Comparison of ENCODE assay signal across 24 cellular contexts in the genomic region with DNA sequence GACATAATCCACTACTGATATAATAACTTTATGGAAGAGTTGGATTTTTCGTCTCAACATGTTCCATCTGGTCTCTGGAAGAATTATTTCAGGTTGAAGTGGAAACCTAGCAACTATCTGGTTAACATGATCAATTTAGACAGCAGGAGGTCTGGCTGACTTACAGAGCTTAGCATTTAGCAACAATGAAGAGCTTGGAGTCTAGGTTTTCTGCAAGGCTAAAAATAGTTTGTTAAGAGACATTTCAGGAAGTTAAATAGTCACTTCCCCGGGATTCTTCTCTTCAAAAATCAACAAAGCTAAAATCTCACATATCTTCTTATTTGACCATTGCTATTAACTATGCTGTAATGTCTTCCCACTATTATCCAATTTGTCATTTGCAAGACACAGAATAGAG.
DNase-seq lines count a peak whose midpoint lies in the region; ATAC-seq and TF ChIP-seq lines count a peak whose summit lies in the region.
"Had no signal": no experiment of that assay in that cellular context is flagged by ENCODE, and none has a peak within 500 bp of the region (broad histone marks: within the 10 kb centered on the region; RNA-seq: fewer than 3 reads in every experiment).

No MANE protein-coding gene starts in this region.

- H3K27me3 ChIP-seq in mammary epithelial cell (ENCODE audit: insufficient read depth, low read length) = no peaks in the 10 kb centered on the region
- H3K27me3 ChIP-seq: transverse colon had no signal

- peaks cover 18% of the 10 kb centered on the region for H3K4me1 Mint-ChIP-seq in MCF 10A (ENCODE audit: insufficient read depth, unreplicated experiment)

- ATAC-seq in SK-N-SH treated with all-trans-retinoic acid at 6 μM for 48 hours (peak; percentile 3; the same call in 1 of the 3 replicates), HG03045 (IDR thresholded peaks at IDR 0.05; ENCODE audit: unreplicated experiment) (no peak)
- ATAC-seq: CD8-positive, alpha-beta T cell; effector memory CD8-positive, alpha-beta T cell; HepG2; left colon; mucosa of descending colon; sciatic nerve had no signal

- WGBS in mammary epithelial cell (ENCODE audit: low coverage, missing lambda C conversion rate) = 84% methylated on average over 2 of the region's 2 CpGs

- DNase-seq in mammary epithelial cell (peak; percentile 17), MCF 10A (ENCODE audit: unreplicated experiment) (no peak), fibroblast of villous mesenchyme (ENCODE audit: low read depth) (peak; percentile 24), SW480 (ENCODE audit: low spot score) (no peak), amygdala (lab: John Stamatoyannopoulos, UW) (no peak)
- no peak for DNase-seq in activated CD4-positive, alpha-beta T cell treated with anti-CD3 and anti-CD28 coated beads for 48 hours
- DNase-seq: activated CD4-positive, CD25-positive, alpha-beta regulatory T cell treated with anti-CD3 and anti-CD28 coated beads, Interleukin-2, amount 50 U/mL, for 72 hours; CD8-positive, alpha-beta T cell; DND-41; effector memory CD8-positive, alpha-beta T cell; left colon; MM.1S; mucosa of descending colon; NCI-H2029 treated with DMSO at 0.1 percent for 48 hours; NCI-H510A treated with DMSO at 0.1 percent for 48 hours; OCI-M1; SIG-M5; stimulated activated CD4-positive, alpha-beta T cell treated with anti-CD3 and anti-CD28 coated beads, Interleukin-1b, Interleukin-23, amount 100 ng/mL, for 48 hours; transverse colon had no signal

- no peak overlapping the region for H3K9ac ChIP-seq in mammary epithelial cell (ENCODE audit: insufficient read depth, low read length)

- H3K4me3 Mint-ChIP-seq in MCF 10A (ENCODE audit: unreplicated experiment) = no peak overlapping the region
- H3K4me3 Mint-ChIP-seq: CD8-positive, alpha-beta T cell; effector memory CD8-positive, alpha-beta T cell; stimulated activated naive CD8-positive, alpha-beta T cell treated with anti-CD3 and anti-CD28 coated beads, Interleukin-15, Interleukin-2, amounts not matched to agents 100 ng/mL and 50 ng/mL, for 24 hours had no signal

- intact Hi-C loops in mammary epithelial cell (cut with micrococcal nuclease) (no loop called here), MCF 10A (cut with micrococcal nuclease) (no loop called here)

- H2AFZ ChIP-seq in mammary epithelial cell (ENCODE audit: low read depth, low read length) = peak overlapping the region; percentile 6

- BruUV-seq in mammary epithelial cell (replicated peaks; lab: Mats Ljungman, UMichigan) (no TSS peak), MCF 10A (replicated peaks; lab: Mats Ljungman, UMichigan) (no TSS peak)

- no peaks in the 10 kb centered on the region for H3K36me3 ChIP-seq in mammary epithelial cell (ENCODE audit: insufficient read depth, low read length)
- H3K36me3 ChIP-seq: transverse colon had no signal

- dilution Hi-C loops in mammary epithelial cell (cut with HindIII; ENCODE audit: low sequenced_read_pairs) = no loop called here

- peaks cover 36% of the 10 kb centered on the region for H3K4me1 ChIP-seq in mammary epithelial cell (ENCODE audit: insufficient read depth, low read length)
- H3K4me1 ChIP-seq: transverse colon had no signal

- H3K27ac Mint-ChIP-seq in MCF 10A (ENCODE audit: low read depth, unreplicated experiment) = no peak overlapping the region
- H3K27ac Mint-ChIP-seq: CD8-positive, alpha-beta T cell; effector memory CD8-positive, alpha-beta T cell; stimulated activated naive CD8-positive, alpha-beta T cell treated with anti-CD3 and anti-CD28 coated beads, Interleukin-15, Interleukin-2, amounts not matched to agents 100 ng/mL and 50 ng/mL, for 24 hours had no signal

- H3K27ac ChIP-seq in mammary epithelial cell (ENCODE audit: insufficient read depth, low read depth, low read length) = no peak overlapping the region
- H3K27ac ChIP-seq: transverse colon had no signal

- CTCF ChIA-PET in mammary epithelial cell (lab: Charles Lee; ENCODE audit: low non-redundant PET) = no interaction called here
- CTCF ChIA-PET in MCF 10A (lab: Yijun Ruan, JAX) = interaction anchor here (0.8 kb wide), 1 partner anchor 104 kb away, joined by 3 read pairs; no protein-coding TSS in a partner anchor

- in situ Hi-C loops in mammary epithelial cell (cut with MboI; ENCODE audit: low sequenced_read_pairs in 2 of 2) = no loop called here

- H3K79me2 ChIP-seq in mammary epithelial cell (ENCODE audit: insufficient read depth, low read length) = no peaks in the 10 kb centered on the region

- no peaks in the 10 kb centered on the region for H3K9me3 Mint-ChIP-seq in MCF 10A (ENCODE audit: unreplicated experiment)
- H3K9me3 Mint-ChIP-seq: CD8-positive, alpha-beta T cell; effector memory CD8-positive, alpha-beta T cell had no signal

- no peak overlapping the region for H3K4me2 ChIP-seq in mammary epithelial cell (ENCODE audit: insufficient read depth, low read depth, low read length)

- peaks cover 5% of the 10 kb centered on the region for H3K9me3 ChIP-seq in mammary epithelial cell (replicated peaks; ENCODE audit: insufficient read depth, low read length)
- H3K9me3 ChIP-seq: mucosa of descending colon, transverse colon had no signal

- no peaks in the 10 kb centered on the region for H4K20me1 ChIP-seq in mammary epithelial cell (ENCODE audit: insufficient read depth, low read length)

- no peak for TF ChIP-seq CTCF in mammary epithelial cell (conservative IDR thresholded peaks at IDR 0.05 in 1 of 2, IDR thresholded peaks at IDR 0.05 in 1 of 2; ENCODE audit: extremely low read depth in 1 of 2, insufficient read depth in 1 of 2, low read depth in 1 of 2, low read length in 2 of 2)
- no peak for TF ChIP-seq CTCF in MCF 10A (IDR thresholded peaks at IDR 0.05; ENCODE audit: unreplicated experiment)
- no peak for TF ChIP-seq CTCF in fibroblast of villous mesenchyme (IDR thresholded peaks at IDR 0.05; ENCODE audit: insufficient read depth, low read depth, low read length)

- H3K4me3 ChIP-seq in mammary epithelial cell (replicated peaks in 1 of 3; ENCODE audit: insufficient read depth in 1 of 3, low read depth in 2 of 3, low read length in 3 of 3) = no peak overlapping the region
- no peak overlapping the region for H3K4me3 ChIP-seq in fibroblast of villous mesenchyme (ENCODE audit: low read depth, low read length)
- H3K4me3 ChIP-seq: mucosa of descending colon, transverse colon had no signal

- H3K36me3 Mint-ChIP-seq in MCF 10A (ENCODE audit: insufficient read depth, unreplicated experiment) = peaks cover 2% of the 10 kb centered on the region
- H3K36me3 Mint-ChIP-seq: CD8-positive, alpha-beta T cell had no signal

- peaks cover 28% of the 10 kb centered on the region for H3K27me3 Mint-ChIP-seq in MCF 10A (ENCODE audit: insufficient read depth, unreplicated experiment)
- H3K27me3 Mint-ChIP-seq: effector memory CD8-positive, alpha-beta T cell; stimulated activated naive CD8-positive, alpha-beta T cell treated with anti-CD3 and anti-CD28 coated beads, Interleukin-15, Interleukin-2, amounts not matched to agents 100 ng/mL and 50 ng/mL, for 24 hours had no signal

- POLR2A ChIA-PET in MCF 10A (lab: Yijun Ruan, JAX) = interaction anchor here (0.6 to 1.2 kb wide), 3 partner anchors 64 to 104 kb away, joined by 3 to 4 read pairs (median 3); no protein-coding TSS in a partner anchor

TF ChIP-seq in SK-N-SH treated with all-trans-retinoic acid at 6 μM for 48 hours, 23 proteins besides CTCF, POLR2A, EP300 and RAD21:
- TF ChIP-seq BACH2 (CRISPR knock-in tag; IDR thresholded peaks at IDR 0.05; ENCODE audit: borderline replicate concordance) = no peak
- TF ChIP-seq ARNTL (CRISPR knock-in tag; IDR thresholded peaks at IDR 0.05; ENCODE audit: borderline replicate concordance, low read depth) = no peak
- TF ChIP-seq TOX (CRISPR knock-in tag; IDR thresholded peaks at IDR 0.05; ENCODE audit: borderline replicate concordance) = no peak
- no peak for TF ChIP-seq TCF4 (CRISPR knock-in tag; IDR thresholded peaks at IDR 0.05; ENCODE audit: borderline replicate concordance)
- TF ChIP-seq, protein P1, sequence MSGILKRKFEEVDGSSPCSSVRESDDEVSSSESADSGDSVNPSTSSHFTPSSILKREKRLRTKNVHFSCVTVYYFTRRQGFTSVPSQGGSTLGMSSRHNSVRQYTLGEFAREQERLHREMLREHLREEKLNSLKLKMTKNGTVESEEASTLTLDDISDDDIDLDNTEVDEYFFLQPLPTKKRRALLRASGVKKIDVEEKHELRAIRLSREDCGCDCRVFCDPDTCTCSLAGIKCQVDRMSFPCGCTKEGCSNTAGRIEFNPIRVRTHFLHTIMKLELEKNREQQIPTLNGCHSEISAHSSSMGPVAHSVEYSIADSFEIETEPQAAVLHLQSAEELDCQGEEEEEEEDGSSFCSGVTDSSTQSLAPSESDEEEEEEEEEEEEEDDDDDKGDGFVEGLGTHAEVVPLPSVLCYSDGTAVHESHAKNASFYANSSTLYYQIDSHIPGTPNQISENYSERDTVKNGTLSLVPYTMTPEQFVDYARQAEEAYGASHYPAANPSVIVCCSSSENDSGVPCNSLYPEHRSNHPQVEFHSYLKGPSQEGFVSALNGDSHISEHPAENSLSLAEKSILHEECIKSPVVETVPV (CRISPR knock-in tag; IDR thresholded peaks at IDR 0.05) = no peak

Comparison
In these comparisons a context has a peak if more than half of its experiments do, and no peak if none do; other contexts are left out.
1. DNase-seq: peak in mammary epithelial cell (single experiment) and fibroblast of villous mesenchyme (single experiment); none in MCF 10A (single experiment), SW480 (single experiment), activated CD4-positive, alpha-beta T cell treated with anti-CD3 and anti-CD28 coated beads for 48 hours (single experiment) and amygdala (0 of 56).